ENCODE assay signal across 22 cellular contexts in genomic region chr12:100901266-100901665, GRCh38.
"Had no signal": no experiment of that assay in that cellular context is flagged by ENCODE, and none has a peak within 500 bp of the region (broad histone marks: within the 10 kb centered on the region; RNA-seq: fewer than 3 reads in every experiment).

No MANE protein-coding gene starts in this region.

- DNase-seq: Kasumi-1, MV-4-11, NCI-H1048, NCI-H1105 treated with DMSO at 0.1 percent for 48 hours, NCI-H1417 treated with DMSO at 0.1 percent for 48 hours, NCI-H146, NCI-H1694 treated with DMSO at 0.1 percent for 48 hours, NCI-H1930, NCI-H2081, NCI-H2171, NCI-H226, NCI-H446, NCI-H510A, NCI-H524 treated with DMSO at 0.1 percent for 48 hours, NCI-H69, NCI-H774, PC-3, SHP77 had no signal

- H3K27ac ChIP-seq: HL-60, KMS-11, RWPE1 had no signal

- H3K4me3 ChIP-seq: K562 had no signal
